Comparison of ENCODE assay signal across 1 cellular context in the genomic region with DNA sequence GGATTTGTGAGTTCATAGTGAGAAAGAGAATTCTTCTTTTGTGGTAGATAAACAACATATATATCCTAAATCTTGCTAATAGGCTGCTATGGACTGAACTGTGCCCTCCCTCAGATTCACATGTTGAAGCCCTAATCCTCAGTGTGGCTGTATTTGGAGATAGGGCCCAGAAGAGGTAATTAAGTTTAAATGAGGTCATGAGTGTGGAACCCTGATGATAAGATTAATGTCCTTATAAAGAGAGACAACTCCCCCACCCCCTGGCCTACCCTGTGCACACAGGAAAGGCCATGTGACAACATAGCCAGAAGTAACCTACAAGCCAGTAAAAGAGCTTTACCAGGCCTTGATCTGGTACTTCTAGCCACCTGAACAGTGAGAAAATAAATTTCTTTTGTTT.
A peak's percentile ranks its signal among the peaks of the same experiment; 100 is the strongest.
TF ChIP-seq lines count a peak whose summit lies in the region.

No MANE protein-coding gene starts in this region.

TF ChIP-seq in K562, 482 proteins besides CTCF, POLR2A, EP300 and RAD21 (continued from another document):
- TF ChIP-seq, protein P1, sequence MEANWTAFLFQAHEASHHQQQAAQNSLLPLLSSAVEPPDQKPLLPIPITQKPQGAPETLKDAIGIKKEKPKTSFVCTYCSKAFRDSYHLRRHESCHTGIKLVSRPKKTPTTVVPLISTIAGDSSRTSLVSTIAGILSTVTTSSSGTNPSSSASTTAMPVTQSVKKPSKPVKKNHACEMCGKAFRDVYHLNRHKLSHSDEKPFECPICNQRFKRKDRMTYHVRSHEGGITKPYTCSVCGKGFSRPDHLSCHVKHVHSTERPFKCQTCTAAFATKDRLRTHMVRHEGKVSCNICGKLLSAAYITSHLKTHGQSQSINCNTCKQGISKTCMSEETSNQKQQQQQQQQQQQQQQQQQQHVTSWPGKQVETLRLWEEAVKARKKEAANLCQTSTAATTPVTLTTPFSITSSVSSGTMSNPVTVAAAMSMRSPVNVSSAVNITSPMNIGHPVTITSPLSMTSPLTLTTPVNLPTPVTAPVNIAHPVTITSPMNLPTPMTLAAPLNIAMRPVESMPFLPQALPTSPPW (CRISPR knock-in tag; IDR thresholded peaks at IDR 0.05) = peak; percentile 43; the same call in 1 of the 2 replicates
- TF ChIP-seq NCOR1 (IDR thresholded peaks at IDR 0.05) = peak; percentile 61
- TF ChIP-seq SOX6 (IDR thresholded peaks at IDR 0.05) = peak; percentile 61; the same call in 1 of the 2 replicates
- TF ChIP-seq, protein P2, sequence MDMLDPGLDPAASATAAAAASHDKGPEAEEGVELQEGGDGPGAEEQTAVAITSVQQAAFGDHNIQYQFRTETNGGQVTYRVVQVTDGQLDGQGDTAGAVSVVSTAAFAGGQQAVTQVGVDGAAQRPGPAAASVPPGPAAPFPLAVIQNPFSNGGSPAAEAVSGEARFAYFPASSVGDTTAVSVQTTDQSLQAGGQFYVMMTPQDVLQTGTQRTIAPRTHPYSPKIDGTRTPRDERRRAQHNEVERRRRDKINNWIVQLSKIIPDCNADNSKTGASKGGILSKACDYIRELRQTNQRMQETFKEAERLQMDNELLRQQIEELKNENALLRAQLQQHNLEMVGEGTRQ (CRISPR knock-in tag; IDR thresholded peaks at IDR 0.05) = peak; percentile 46
- TF ChIP-seq GABPA (tag; conservative IDR thresholded peaks at IDR 0.05; ENCODE audit: low read depth) = no peak
- peak; percentile 75 for TF ChIP-seq MEIS2 (IDR thresholded peaks at IDR 0.05; ENCODE audit: partially characterized antibody)
- TF ChIP-seq EP400 (IDR thresholded peaks at IDR 0.05) = no peak
- TF ChIP-seq CBFA2T2 (conservative IDR thresholded peaks at IDR 0.05) = peak; percentile 74
- TF ChIP-seq, protein P3, sequence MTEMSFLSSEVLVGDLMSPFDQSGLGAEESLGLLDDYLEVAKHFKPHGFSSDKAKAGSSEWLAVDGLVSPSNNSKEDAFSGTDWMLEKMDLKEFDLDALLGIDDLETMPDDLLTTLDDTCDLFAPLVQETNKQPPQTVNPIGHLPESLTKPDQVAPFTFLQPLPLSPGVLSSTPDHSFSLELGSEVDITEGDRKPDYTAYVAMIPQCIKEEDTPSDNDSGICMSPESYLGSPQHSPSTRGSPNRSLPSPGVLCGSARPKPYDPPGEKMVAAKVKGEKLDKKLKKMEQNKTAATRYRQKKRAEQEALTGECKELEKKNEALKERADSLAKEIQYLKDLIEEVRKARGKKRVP (CRISPR knock-in tag; IDR thresholded peaks at IDR 0.05) = no peak
- TF ChIP-seq POLR2H (tag; IDR thresholded peaks at IDR 0.05; ENCODE audit: low read depth) = no peak
- TF ChIP-seq KLF16 (IDR thresholded peaks at IDR 0.05) = peak; percentile 70
- no peak for TF ChIP-seq SPI1 (IDR thresholded peaks at IDR 0.05; ENCODE audit: borderline replicate concordance, low read depth, low read length)
- no peak for TF ChIP-seq ARID2 (IDR thresholded peaks at IDR 0.05)
- TF ChIP-seq ATF1 (CRISPR knock-in tag; IDR thresholded peaks at IDR 0.05) = no peak
- TF ChIP-seq ATF1 (tag; IDR thresholded peaks at IDR 0.05) = peak; percentile 52; the same call in 1 of the 2 replicates
- no peak for TF ChIP-seq ZNF143 (CRISPR knock-in tag; IDR thresholded peaks at IDR 0.05)
- no peak for TF ChIP-seq ZKSCAN8 (CRISPR knock-in tag; IDR thresholded peaks at IDR 0.05)
- peak; percentile 36; the same call in 1 of the 2 replicates for TF ChIP-seq DPF2 (IDR thresholded peaks at IDR 0.05)
- TF ChIP-seq MBD2 (IDR thresholded peaks at IDR 0.05; ENCODE audit: borderline replicate concordance, low read depth) = no peak
- peak; percentile 23; the same call in 1 of the 2 replicates for TF ChIP-seq JUN (IDR thresholded peaks at IDR 0.05; ENCODE audit: borderline replicate concordance, low read depth, low read length)
- no peak for TF ChIP-seq JUN (CRISPR knock-in tag; IDR thresholded peaks at IDR 0.05; ENCODE audit: borderline replicate concordance)
- no peak for TF ChIP-seq ZNF717 (CRISPR knock-in tag; IDR thresholded peaks at IDR 0.05)
- TF ChIP-seq GATA2 (CRISPR knock-in tag; IDR thresholded peaks at IDR 0.05) = peak; percentile 14; the same call in 1 of the 2 replicates
- TF ChIP-seq SMARCE1 (IDR thresholded peaks at IDR 0.05) = peak; percentile 24; the same call in 1 of the 2 replicates
- TF ChIP-seq, protein P4, sequence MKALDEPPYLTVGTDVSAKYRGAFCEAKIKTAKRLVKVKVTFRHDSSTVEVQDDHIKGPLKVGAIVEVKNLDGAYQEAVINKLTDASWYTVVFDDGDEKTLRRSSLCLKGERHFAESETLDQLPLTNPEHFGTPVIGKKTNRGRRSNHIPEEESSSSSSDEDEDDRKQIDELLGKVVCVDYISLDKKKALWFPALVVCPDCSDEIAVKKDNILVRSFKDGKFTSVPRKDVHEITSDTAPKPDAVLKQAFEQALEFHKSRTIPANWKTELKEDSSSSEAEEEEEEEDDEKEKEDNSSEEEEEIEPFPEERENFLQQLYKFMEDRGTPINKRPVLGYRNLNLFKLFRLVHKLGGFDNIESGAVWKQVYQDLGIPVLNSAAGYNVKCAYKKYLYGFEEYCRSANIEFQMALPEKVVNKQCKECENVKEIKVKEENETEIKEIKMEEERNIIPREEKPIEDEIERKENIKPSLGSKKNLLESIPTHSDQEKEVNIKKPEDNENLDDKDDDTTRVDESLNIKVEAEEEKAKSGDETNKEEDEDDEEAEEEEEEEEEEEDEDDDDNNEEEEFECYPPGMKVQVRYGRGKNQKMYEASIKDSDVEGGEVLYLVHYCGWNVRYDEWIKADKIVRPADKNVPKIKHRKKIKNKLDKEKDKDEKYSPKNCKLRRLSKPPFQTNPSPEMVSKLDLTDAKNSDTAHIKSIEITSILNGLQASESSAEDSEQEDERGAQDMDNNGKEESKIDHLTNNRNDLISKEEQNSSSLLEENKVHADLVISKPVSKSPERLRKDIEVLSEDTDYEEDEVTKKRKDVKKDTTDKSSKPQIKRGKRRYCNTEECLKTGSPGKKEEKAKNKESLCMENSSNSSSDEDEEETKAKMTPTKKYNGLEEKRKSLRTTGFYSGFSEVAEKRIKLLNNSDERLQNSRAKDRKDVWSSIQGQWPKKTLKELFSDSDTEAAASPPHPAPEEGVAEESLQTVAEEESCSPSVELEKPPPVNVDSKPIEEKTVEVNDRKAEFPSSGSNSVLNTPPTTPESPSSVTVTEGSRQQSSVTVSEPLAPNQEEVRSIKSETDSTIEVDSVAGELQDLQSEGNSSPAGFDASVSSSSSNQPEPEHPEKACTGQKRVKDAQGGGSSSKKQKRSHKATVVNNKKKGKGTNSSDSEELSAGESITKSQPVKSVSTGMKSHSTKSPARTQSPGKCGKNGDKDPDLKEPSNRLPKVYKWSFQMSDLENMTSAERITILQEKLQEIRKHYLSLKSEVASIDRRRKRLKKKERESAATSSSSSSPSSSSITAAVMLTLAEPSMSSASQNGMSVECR (CRISPR knock-in tag; IDR thresholded peaks at IDR 0.05) = no peak
- TF ChIP-seq BRF1 (IDR thresholded peaks at IDR 0.05; ENCODE audit: borderline replicate concordance, extremely low read depth, insufficient read length) = no peak
- peak; percentile 86 for TF ChIP-seq CBFA2T3 (IDR thresholded peaks at IDR 0.05)
- peak; percentile 31; the same call in 1 of the 2 replicates for TF ChIP-seq JUND (IDR thresholded peaks at IDR 0.05; ENCODE audit: borderline replicate concordance, low read depth, low read length)
- TF ChIP-seq JUND (tag; IDR thresholded peaks at IDR 0.05; ENCODE audit: borderline replicate concordance, low read depth, low read length) = peak; percentile 81; the same call in 2 of the 3 replicates
- peak in 1 of 2 experiments; percentile 55; a peak in 1 of 4 replicates for TF ChIP-seq RCOR1 (IDR thresholded peaks at IDR 0.05; ENCODE audit: borderline replicate concordance in 1 of 2, low read depth in 2 of 2, low read length in 2 of 2)
- TF ChIP-seq LEF1 (IDR thresholded peaks at IDR 0.05) = no peak
- 0 out of 2 replicates have a peak, but pooled peaks have one; percentile 15 for TF ChIP-seq L3MBTL2 (IDR thresholded peaks at IDR 0.05)
- TF ChIP-seq KDM1A (IDR thresholded peaks at IDR 0.05) = peak; percentile 85 to 86
- TF ChIP-seq LARP7 (IDR thresholded peaks at IDR 0.05) = no peak
- peak; percentile 49; the same call in 1 of the 2 replicates for TF ChIP-seq STAT5A (IDR thresholded peaks at IDR 0.05; ENCODE audit: borderline replicate concordance, low read length)
- peak; percentile 26; the same call in 1 of the 2 replicates for TF ChIP-seq SMARCA4 (IDR thresholded peaks at IDR 0.05)
- TF ChIP-seq ATF7 (IDR thresholded peaks at IDR 0.05) = peak; percentile 86
- TF ChIP-seq, protein P5, sequence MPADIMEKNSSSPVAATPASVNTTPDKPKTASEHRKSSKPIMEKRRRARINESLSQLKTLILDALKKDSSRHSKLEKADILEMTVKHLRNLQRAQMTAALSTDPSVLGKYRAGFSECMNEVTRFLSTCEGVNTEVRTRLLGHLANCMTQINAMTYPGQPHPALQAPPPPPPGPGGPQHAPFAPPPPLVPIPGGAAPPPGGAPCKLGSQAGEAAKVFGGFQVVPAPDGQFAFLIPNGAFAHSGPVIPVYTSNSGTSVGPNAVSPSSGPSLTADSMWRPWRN (IDR thresholded peaks at IDR 0.05; ENCODE audit: low read depth) = peak; percentile 49; the same call in 1 of the 2 replicates
- TF ChIP-seq U2AF2 (optimal IDR thresholded peaks at IDR 0.05; ENCODE audit: low read depth, low read length) = no peak
- TF ChIP-seq E2F3 (CRISPR knock-in tag; IDR thresholded peaks at IDR 0.05) = no peak
- peak; percentile 58 for TF ChIP-seq PML (IDR thresholded peaks at IDR 0.05; ENCODE audit: low read length)
- TF ChIP-seq BCL6 (CRISPR knock-in tag; IDR thresholded peaks at IDR 0.05) = no peak
- TF ChIP-seq NR2C2 (CRISPR knock-in tag; IDR thresholded peaks at IDR 0.05) = no peak
- TF ChIP-seq NR2C2 (tag; IDR thresholded peaks at IDR 0.05) = no peak; the same call in 1 of the 2 replicates
- TF ChIP-seq HNRNPL (IDR thresholded peaks at IDR 0.05; ENCODE audit: low read depth, low read length) = no peak
- TF ChIP-seq, protein P6, sequence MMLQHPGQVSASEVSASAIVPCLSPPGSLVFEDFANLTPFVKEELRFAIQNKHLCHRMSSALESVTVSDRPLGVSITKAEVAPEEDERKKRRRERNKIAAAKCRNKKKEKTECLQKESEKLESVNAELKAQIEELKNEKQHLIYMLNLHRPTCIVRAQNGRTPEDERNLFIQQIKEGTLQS (IDR thresholded peaks at IDR 0.05) = peak; percentile 40; the same call in 1 of the 2 replicates
- TF ChIP-seq, protein P6 (CRISPR knock-in tag; conservative IDR thresholded peaks at IDR 0.05) = no peak
- TF ChIP-seq ESRRA (IDR thresholded peaks at IDR 0.05; ENCODE audit: borderline replicate concordance, low read depth) = no peak
- peak; percentile 31; the same call in 1 of the 2 replicates for TF ChIP-seq FOSL1 (tag; conservative IDR thresholded peaks at IDR 0.05)
- peak; percentile 53 for TF ChIP-seq MTA2 (IDR thresholded peaks at IDR 0.05; ENCODE audit: low read depth)
- TF ChIP-seq FOXM1 (IDR thresholded peaks at IDR 0.05; ENCODE audit: low read depth) = peak; percentile 33; the same call in 1 of the 2 replicates
- TF ChIP-seq FOXM1 (CRISPR knock-in tag; IDR thresholded peaks at IDR 0.05; ENCODE audit: low read depth) = no peak
- no peak for TF ChIP-seq ZBTB17 (CRISPR knock-in tag; IDR thresholded peaks at IDR 0.05)
- TF ChIP-seq STAT5B (CRISPR knock-in tag; IDR thresholded peaks at IDR 0.05) = no peak
- no peak for TF ChIP-seq ETV1 (tag; conservative IDR thresholded peaks at IDR 0.05; ENCODE audit: low read depth)
- TF ChIP-seq CTBP1 (IDR thresholded peaks at IDR 0.05; ENCODE audit: borderline replicate concordance) = no peak
- TF ChIP-seq GATAD2B (IDR thresholded peaks at IDR 0.05; ENCODE audit: borderline replicate concordance) = no peak
- TF ChIP-seq CREBBP (IDR thresholded peaks at IDR 0.05; ENCODE audit: low read depth, low read length) = no peak
- no peak for TF ChIP-seq ZSCAN29 (IDR thresholded peaks at IDR 0.05)
- TF ChIP-seq HDAC8 (tag; IDR thresholded peaks at IDR 0.05) = no peak
- peak in 1 of 2 experiments; percentile 45; a peak in 1 of 4 replicates for TF ChIP-seq HDAC1 (IDR thresholded peaks at IDR 0.05)
- peak; percentile 73 for TF ChIP-seq TCF3 (CRISPR knock-in tag; IDR thresholded peaks at IDR 0.05)
- peak; percentile 88 for TF ChIP-seq TEAD4 (IDR thresholded peaks at IDR 0.05; ENCODE audit: low read length)
- no peak for TF ChIP-seq TEAD4 (CRISPR knock-in tag; IDR thresholded peaks at IDR 0.05; ENCODE audit: borderline replicate concordance)
- TF ChIP-seq ZNF589 (CRISPR knock-in tag; IDR thresholded peaks at IDR 0.05; ENCODE audit: low read depth) = peak; percentile 45; the same call in 1 of the 2 replicates
